ENCODE assay signal across 9 cellular contexts in genomic region chr14:106657460-106657859, GRCh38.
DNase-seq lines count a peak whose midpoint lies in the region; ATAC-seq and TF ChIP-seq lines count a peak whose summit lies in the region.
"Had no signal": no experiment of that assay in that cellular context is flagged by ENCODE, and none has a peak within 500 bp of the region (broad histone marks: within the 10 kb centered on the region; RNA-seq: fewer than 3 reads in every experiment).

No MANE protein-coding gene starts in this region.

- no peak for TF ChIP-seq CTCF in thyroid gland (IDR thresholded peaks at IDR 0.05)

- H3K27ac ChIP-seq in thyroid gland: no peak overlapping the region

- no peaks in the 10 kb centered on the region for H3K36me3 ChIP-seq in thyroid gland

- no peaks in the 10 kb centered on the region for H3K9me3 ChIP-seq in thyroid gland

- DNase-seq in COLO668 (lab: John Stamatoyannopoulos, UW; ENCODE audit: unreplicated experiment) (peak; percentile 44), NCI-H2107 treated with DMSO at 0.1 percent for 48 hours (lab: John Stamatoyannopoulos, UW; ENCODE audit: unreplicated experiment) (peak; percentile 61), DMS79 treated with DMSO at 0.1 percent for 48 hours (lab: John Stamatoyannopoulos, UW) (no peak), thyroid gland (no peak), GM19240 (ENCODE audit: insufficient read length, low spot score) (no peak)
- peak; percentile 7 for DNase-seq in activated CD8-positive, alpha-beta memory T cell treated with anti-CD3 and anti-CD28 coated beads, Interleukin-2, amount 50 U/mL, for 24 hours (ENCODE audit: extremely low read depth)
- DNase-seq in stimulated activated CD4-positive, alpha-beta T cell treated with anti-CD3 and anti-CD28 coated beads, Interleukin-12 subunit alpha, Interleukin-12 subunit beta, amount 100 ng/mL, for 48 hours (ENCODE audit: low read depth in 2 of 3, low spot score in 1 of 3): peak; percentile 13 to 59 (median 53)
- DNase-seq: EL had no signal

- no peak overlapping the region for H3K4me3 ChIP-seq in thyroid gland (replicated peaks in 1 of 3)

- no peaks in the 10 kb centered on the region for H3K27me3 ChIP-seq in thyroid gland

- 56 to 64% methylated on average over 8 of the region's 8 CpGs for WGBS in thyroid gland, 2 donors

- no peak for TF ChIP-seq POLR2A in thyroid gland (IDR thresholded peaks at IDR 0.05)

- H3K4me1 ChIP-seq in thyroid gland: no peaks in the 10 kb centered on the region

- intact Hi-C loops in thyroid gland (cut with DNase I): no loop called here

- no peak for ATAC-seq in GM18858 (IDR thresholded peaks at IDR 0.05; ENCODE audit: unreplicated experiment)

Comparison
In these comparisons a context has a peak if more than half of its experiments do, and no peak if none do; other contexts are left out.
1. DNase-seq: peak in COLO668 (single experiment), NCI-H2107 treated with DMSO at 0.1 percent for 48 hours (single experiment), activated CD8-positive, alpha-beta memory T cell treated with anti-CD3 and anti-CD28 coated beads, Interleukin-2, amount 50 U/mL, for 24 hours (single experiment) and stimulated activated CD4-positive, alpha-beta T cell treated with anti-CD3 and anti-CD28 coated beads, Interleukin-12 subunit alpha, Interleukin-12 subunit beta, amount 100 ng/mL, for 48 hours (3 of 3); none in DMS79 treated with DMSO at 0.1 percent for 48 hours (single experiment), thyroid gland (0 of 2) and GM19240 (single experiment).